16 cellular contexts compared by ENCODE assay signal in the genomic region with DNA sequence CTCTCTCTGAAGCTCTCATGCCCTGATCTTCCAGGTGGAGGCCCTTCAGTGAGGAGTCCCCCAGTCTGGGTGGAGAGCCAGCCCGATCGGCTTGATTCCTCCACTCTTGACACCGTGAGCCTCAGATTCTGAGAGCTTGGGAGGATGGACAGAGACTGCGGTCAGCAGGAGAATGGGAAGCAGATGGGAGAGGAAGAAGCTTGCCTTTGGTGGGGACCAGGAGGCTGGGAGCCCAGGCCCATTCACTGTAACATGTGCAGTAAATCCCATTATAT.
DNase-seq lines count a peak whose midpoint lies in the region; ATAC-seq and TF ChIP-seq lines count a peak whose summit lies in the region.
"Had no signal": no experiment of that assay in that cellular context is flagged by ENCODE, and none has a peak within 500 bp of the region (broad histone marks: within the 10 kb centered on the region; RNA-seq: fewer than 3 reads in every experiment).

No MANE protein-coding gene starts in this region.

- peaks cover 15% of the 10 kb centered on the region for H3K4me1 Mint-ChIP-seq in activated naive CD8-positive, alpha-beta T cell treated with anti-CD3 and anti-CD28 coated beads, Interleukin-2, amount 10 ng/mL, durations not matched to agents 7 days and 5 days
- peaks cover 19% of the 10 kb centered on the region for H3K4me1 Mint-ChIP-seq in activated naive CD8-positive, alpha-beta T cell treated with anti-CD3 and anti-CD28 coated beads, Interleukin-2, amount 50 U/mL, for 24 hours
- H3K4me1 Mint-ChIP-seq in activated T-helper 2 cell treated with anti-CD3 and anti-CD28 coated beads, Interferon-gamma antibody, Interleukin-2, Interleukin-4, amounts not matched to agents 10 μg/mL and 5 μg/mL and 100 μg/mL, durations not matched to agents 14 hours and 24 hours and 36 hours (ENCODE audit: low read depth): peaks cover 9% of the 10 kb centered on the region

- H3K27me3 Mint-ChIP-seq in activated naive CD8-positive, alpha-beta T cell treated with anti-CD3 and anti-CD28 coated beads, Interleukin-2, amount 10 ng/mL, durations not matched to agents 7 days and 5 days: peaks cover 9% of the 10 kb centered on the region
- peaks cover 10% of the 10 kb centered on the region for H3K27me3 Mint-ChIP-seq in activated naive CD8-positive, alpha-beta T cell treated with anti-CD3 and anti-CD28 coated beads, Interleukin-2, amount 50 U/mL, for 24 hours
- peaks cover 7% of the 10 kb centered on the region for H3K27me3 Mint-ChIP-seq in activated T-helper 2 cell treated with anti-CD3 and anti-CD28 coated beads, Interferon-gamma antibody, Interleukin-2, Interleukin-4, amounts not matched to agents 10 μg/mL and 5 μg/mL and 100 μg/mL, durations not matched to agents 14 hours and 24 hours and 36 hours (ENCODE audit: low read depth)

- H3K9me3 ChIP-seq in neutrophil (no peaks in the 10 kb centered on the region), vagina (no peaks in the 10 kb centered on the region)
- H3K9me3 ChIP-seq: A549 had no signal

- intact Hi-C loops in activated T-helper 2 cell treated with anti-CD3 and anti-CD28 coated beads, Interferon-gamma antibody, Interleukin-2, Interleukin-4, amounts not matched to agents 10 μg/mL and 5 μg/mL and 100 μg/mL, durations not matched to agents 14 hours and 24 hours and 36 hours (cut with micrococcal nuclease): no loop called here
- intact Hi-C loops in vagina (cut with DNase I): no loop called here

- no peak overlapping the region for H3K4me3 Mint-ChIP-seq in activated naive CD8-positive, alpha-beta T cell treated with anti-CD3 and anti-CD28 coated beads, Interleukin-2, amount 10 ng/mL, durations not matched to agents 7 days and 5 days
- H3K4me3 Mint-ChIP-seq in activated naive CD8-positive, alpha-beta T cell treated with anti-CD3 and anti-CD28 coated beads, Interleukin-2, amount 50 U/mL, for 24 hours: no peak overlapping the region
- H3K4me3 Mint-ChIP-seq in activated T-helper 2 cell treated with anti-CD3 and anti-CD28 coated beads, Interferon-gamma antibody, Interleukin-2, Interleukin-4, amounts not matched to agents 10 μg/mL and 5 μg/mL and 100 μg/mL, durations not matched to agents 14 hours and 24 hours and 36 hours (ENCODE audit: low read depth): no peak overlapping the region
- H3K4me3 Mint-ChIP-seq: CD8-positive, alpha-beta T cell had no signal

- H3K4me3 ChIP-seq in neutrophil (ENCODE audit: low read depth in 1 of 2, low read length in 1 of 2) (no peak overlapping the region), vagina (no peak overlapping the region)
- H3K4me3 ChIP-seq: A549, GM23248 had no signal

- H3K27ac ChIP-seq in neutrophil: peak overlapping the region; percentile 4
- no peak overlapping the region for H3K27ac ChIP-seq in vagina
- H3K27ac ChIP-seq: A549, GM23248 had no signal

- no peak for TF ChIP-seq CTCF in neutrophil (IDR thresholded peaks at IDR 0.05)
- TF ChIP-seq CTCF in vagina (IDR thresholded peaks at IDR 0.05): no peak

- ATAC-seq in activated naive CD8-positive, alpha-beta T cell treated with anti-CD3 and anti-CD28 coated beads, Interleukin-2, amount 10 ng/mL, durations not matched to agents 7 days and 5 days (ENCODE audit: low read depth): no peak
- ATAC-seq in activated naive CD8-positive, alpha-beta T cell treated with anti-CD3 and anti-CD28 coated beads, Interleukin-2, amount 50 U/mL, for 24 hours: no peak
- ATAC-seq: A549; CD8-positive, alpha-beta T cell; HCT116; PC-3 had no signal

- H3K27me3 ChIP-seq in neutrophil (peaks cover 3% of the 10 kb centered on the region), vagina (no peaks in the 10 kb centered on the region)

- H3K27ac Mint-ChIP-seq in activated naive CD8-positive, alpha-beta T cell treated with anti-CD3 and anti-CD28 coated beads, Interleukin-2, amount 10 ng/mL, durations not matched to agents 7 days and 5 days: no peak overlapping the region
- H3K27ac Mint-ChIP-seq in activated naive CD8-positive, alpha-beta T cell treated with anti-CD3 and anti-CD28 coated beads, Interleukin-2, amount 50 U/mL, for 24 hours: no peak overlapping the region
- H3K27ac Mint-ChIP-seq in activated T-helper 2 cell treated with anti-CD3 and anti-CD28 coated beads, Interferon-gamma antibody, Interleukin-2, Interleukin-4, amounts not matched to agents 10 μg/mL and 5 μg/mL and 100 μg/mL, durations not matched to agents 14 hours and 24 hours and 36 hours: no peak overlapping the region
- H3K27ac Mint-ChIP-seq: CD8-positive, alpha-beta T cell had no signal

- DNase-seq in activated naive CD8-positive, alpha-beta T cell treated with anti-CD3 and anti-CD28 coated beads, Interleukin-2, amount 10 ng/mL, durations not matched to agents 7 days and 5 days: peak; percentile 22
- DNase-seq in activated naive CD8-positive, alpha-beta T cell treated with anti-CD3 and anti-CD28 coated beads, Interleukin-2, amount 50 U/mL, for 24 hours: no peak
- peak; percentile 4 for DNase-seq in activated T-helper 2 cell treated with anti-CD3 and anti-CD28 coated beads, Interferon-gamma antibody, Interleukin-2, Interleukin-4, amounts not matched to agents 10 μg/mL and 5 μg/mL and 100 μg/mL, durations not matched to agents 14 hours and 24 hours and 36 hours (ENCODE audit: low spot score)
- DNase-seq in NCI-H345 treated with DMSO at 0.1 percent for 48 hours (lab: John Stamatoyannopoulos, UW; ENCODE audit: unreplicated experiment) (no peak), vagina (ENCODE audit: extremely low spot score in 2 of 2) (no peak), HK-2 (ENCODE audit: unreplicated experiment) (no peak)
- DNase-seq: DMS79 treated with DMSO at 0.1 percent for 48 hours, GM23248, IMR-90, NCI-H2107, NCI-H226, PC-3 had no signal

- no peaks in the 10 kb centered on the region for H3K36me3 ChIP-seq in neutrophil
- no peaks in the 10 kb centered on the region for H3K36me3 ChIP-seq in vagina

- no peaks in the 10 kb centered on the region for H3K36me3 Mint-ChIP-seq in activated naive CD8-positive, alpha-beta T cell treated with anti-CD3 and anti-CD28 coated beads, Interleukin-2, amount 10 ng/mL, durations not matched to agents 7 days and 5 days
- H3K36me3 Mint-ChIP-seq in activated naive CD8-positive, alpha-beta T cell treated with anti-CD3 and anti-CD28 coated beads, Interleukin-2, amount 50 U/mL, for 24 hours (ENCODE audit: low read depth): no peaks in the 10 kb centered on the region
- no peaks in the 10 kb centered on the region for H3K36me3 Mint-ChIP-seq in activated T-helper 2 cell treated with anti-CD3 and anti-CD28 coated beads, Interferon-gamma antibody, Interleukin-2, Interleukin-4, amounts not matched to agents 10 μg/mL and 5 μg/mL and 100 μg/mL, durations not matched to agents 14 hours and 24 hours and 36 hours (ENCODE audit: low read depth)
- H3K36me3 Mint-ChIP-seq: CD8-positive, alpha-beta T cell had no signal

- POLR2A ChIA-PET in activated naive CD8-positive, alpha-beta T cell treated with anti-CD3 and anti-CD28 coated beads, Interleukin-2, amount 10 ng/mL, durations not matched to agents 7 days and 5 days (lab: Charles Lee): no interaction called here

- peaks cover 26 to 32% of the 10 kb centered on the region in 2 experiments for H3K4me1 ChIP-seq in neutrophil (ENCODE audit: control insufficient read depth in 1 of 2, insufficient read depth in 1 of 2, low read depth in 1 of 2, low read length in 1 of 2)
- H3K4me1 ChIP-seq in vagina: no peaks in the 10 kb centered on the region
- H3K4me1 ChIP-seq: A549 had no signal

- H3K9me3 Mint-ChIP-seq in activated naive CD8-positive, alpha-beta T cell treated with anti-CD3 and anti-CD28 coated beads, Interleukin-2, amount 10 ng/mL, durations not matched to agents 7 days and 5 days: no peaks in the 10 kb centered on the region
- H3K9me3 Mint-ChIP-seq in activated naive CD8-positive, alpha-beta T cell treated with anti-CD3 and anti-CD28 coated beads, Interleukin-2, amount 50 U/mL, for 24 hours: no peaks in the 10 kb centered on the region
- H3K9me3 Mint-ChIP-seq in activated T-helper 2 cell treated with anti-CD3 and anti-CD28 coated beads, Interferon-gamma antibody, Interleukin-2, Interleukin-4, amounts not matched to agents 10 μg/mL and 5 μg/mL and 100 μg/mL, durations not matched to agents 14 hours and 24 hours and 36 hours: no peaks in the 10 kb centered on the region

- TF ChIP-seq POLR2A in vagina (IDR thresholded peaks at IDR 0.05): no peak

Comparison
In these comparisons a context has a peak if more than half of its experiments do, and no peak if none do; other contexts are left out.
1. DNase-seq: peak in activated naive CD8-positive, alpha-beta T cell treated with anti-CD3 and anti-CD28 coated beads, Interleukin-2, amount 10 ng/mL, durations not matched to agents 7 days and 5 days (single experiment) and activated T-helper 2 cell treated with anti-CD3 and anti-CD28 coated beads, Interferon-gamma antibody, Interleukin-2, Interleukin-4, amounts not matched to agents 10 μg/mL and 5 μg/mL and 100 μg/mL, durations not matched to agents 14 hours and 24 hours and 36 hours (single experiment); none in activated naive CD8-positive, alpha-beta T cell treated with anti-CD3 and anti-CD28 coated beads, Interleukin-2, amount 50 U/mL, for 24 hours (single experiment), NCI-H345 treated with DMSO at 0.1 percent for 48 hours (single experiment), vagina (0 of 2) and HK-2 (single experiment).